In genomic region chr5:17882760-17883488, GRCh38 we compare ENCODE assay signal across 17 cellular contexts.
DNase-seq lines count a peak whose midpoint lies in the region; ATAC-seq, FAIRE-seq and TF ChIP-seq lines count a peak whose summit lies in the region.
"Had no signal": no experiment of that assay in that cellular context is flagged by ENCODE, and none has a peak within 500 bp of the region (broad histone marks: within the 10 kb centered on the region; RNA-seq: fewer than 3 reads in every experiment).

No MANE protein-coding gene starts in this region.

- H2BK20ac ChIP-seq in H9 (ENCODE audit: low read depth, low read length, poor library complexity, severe bottlenecking) = no peak overlapping the region

- no peaks in the 10 kb centered on the region for H3K36me3 ChIP-seq in WERI-Rb-1
- no peaks in the 10 kb centered on the region for H3K36me3 ChIP-seq in keratinocyte (ENCODE audit: control insufficient read depth in 2 of 2, extremely low read depth in 1 of 2, insufficient read depth in 2 of 2, low read length in 2 of 2)
- H3K36me3 ChIP-seq in HepG2 (replicated peaks in 1 of 2; ENCODE audit: control insufficient read depth in 1 of 2, insufficient read depth in 2 of 2, low read length in 2 of 2) = no peaks in the 10 kb centered on the region
- H3K36me3 ChIP-seq: neutrophil, spleen had no signal

- H3K4me1 ChIP-seq in H9 (ENCODE audit: insufficient read depth, low read length) (no peaks in the 10 kb centered on the region), keratinocyte (ENCODE audit: control insufficient read depth, extremely low read depth, insufficient read depth, low read length) (peaks cover 19% of the 10 kb centered on the region), HepG2 (ENCODE audit: insufficient read depth, low read length) (no peaks in the 10 kb centered on the region)
- H3K4me1 ChIP-seq: spleen had no signal

- H3K23ac ChIP-seq in H9 (ENCODE audit: insufficient read length, low read depth, low read length) = no peak overlapping the region

- no peak overlapping the region for H4K8ac ChIP-seq in H9 (replicated peaks; ENCODE audit: insufficient read length, low read depth, low read length)

- H2BK120ac ChIP-seq in H9 (ENCODE audit: low read depth, low read length, poor library complexity, severe bottlenecking) = no peak overlapping the region

- peak overlapping the region; percentile 35 for H4K5ac ChIP-seq in H9 (ENCODE audit: insufficient read length, low read depth, low read length)

- H3K56ac ChIP-seq in H9 (ENCODE audit: insufficient read length, low read depth, low read length) = no peak overlapping the region

- H3K14ac ChIP-seq in H9 (ENCODE audit: insufficient read depth, low read length) = no peak overlapping the region

- TF ChIP-seq EP300 in HepG2 (IDR thresholded peaks at IDR 0.05; ENCODE audit: low read depth in 2 of 2, low read length in 2 of 2) (no peak), HepG2 (CRISPR knock-in tag; IDR thresholded peaks at IDR 0.05; ENCODE audit: borderline replicate concordance) (no peak)

- FAIRE-seq in keratinocyte (lab: Jason Lieb, UNC) (peak; percentile 96), HepG2 (lab: Jason Lieb, UNC) (no peak)
- FAIRE-seq: GM18507 had no signal

- H3K4me1 Mint-ChIP-seq in H9 = peaks cover 13 to 15% of the 10 kb centered on the region in 2 experiments
- H3K4me1 Mint-ChIP-seq: CD14-positive monocyte, memory B cell had no signal

- H3K4ac ChIP-seq in H9 (ENCODE audit: low read depth, low read length) = no peak overlapping the region

- BruUV-seq in HepG2 (replicated peaks; lab: Mats Ljungman, UMichigan) = no TSS peak

- POLR2A ChIA-PET in HepG2 (lab: Yijun Ruan, JAX) = no interaction called here

- no peak overlapping the region for H3K9ac ChIP-seq in H9 (ENCODE audit: extremely low read depth, insufficient read length, low read length)
- no peak overlapping the region for H3K9ac ChIP-seq in keratinocyte (ENCODE audit: control insufficient read depth, extremely low read depth, insufficient read depth, low read length)
- no peak overlapping the region for H3K9ac ChIP-seq in HepG2 (ENCODE audit: insufficient read depth, low read depth, low read length)

- WGBS in H9 (ENCODE audit: extremely low coverage, insufficient read length, low lambda C conversion rate) = no CpG with 5 or more reads among the region's 6 CpGs
- 43% methylated on average over 4 of the region's 6 CpGs for WGBS in HepG2 (ENCODE audit: low lambda C conversion rate)

- CTCF ChIA-PET in HepG2 (lab: Yijun Ruan, JAX; ENCODE audit: low intra/inter-chr PET ratio, low total read pairs) = no interaction called here

- H3K27me3 Mint-ChIP-seq in H9 (ENCODE audit: low read depth) = no peaks in the 10 kb centered on the region

- H3K9me1 ChIP-seq in keratinocyte (ENCODE audit: control insufficient read depth, extremely low read depth, insufficient read depth, low read length) = no peaks in the 10 kb centered on the region

- no peaks in the 10 kb centered on the region for H3K79me1 ChIP-seq in H9 (ENCODE audit: insufficient read depth, low read depth, low read length, poor library complexity, severe bottlenecking)

- no peak overlapping the region for H3K4me3 Mint-ChIP-seq in H9
- H3K4me3 Mint-ChIP-seq: activated T-cell treated with anti-CD3 and anti-CD28 coated beads, Interleukin-2, amount 50 U/mL, for 4 hours; CD14-positive monocyte; memory B cell; T-helper 2 cell treated with Interferon-gamma antibody and Interleukin-4, amounts not matched to agents 5 μg/mL and 100 μg/mL, for 36 hours had no signal

- H2AFZ ChIP-seq in H9 (ENCODE audit: low read length) (no peak overlapping the region), keratinocyte (ENCODE audit: control insufficient read depth, low read length) (peak overlapping the region; percentile 75), HepG2 (ENCODE audit: low read length) (no peak overlapping the region)

- no peak overlapping the region for H4K91ac ChIP-seq in H9 (ENCODE audit: insufficient read length, low read depth, low read length)

- DNase-seq in H9 (peak; percentile 83), NCI-H2081 (lab: John Stamatoyannopoulos, UW) (peak; percentile 100), WERI-Rb-1 (peak; percentile 44), keratinocyte (ENCODE audit: low read depth, low spot score) (peak; percentile 80), activated gamma-delta T cell (lab: John Stamatoyannopoulos, UW) (no peak), amniotic stem cell (lab: John Stamatoyannopoulos, UW) (no peak), HepG2 (ENCODE audit: low spot score) (no peak)
- DNase-seq: activated CD4-positive, alpha-beta T cell treated with anti-CD3 and anti-CD28 coated beads for 48 hours; activated T-cell treated with anti-CD3 and anti-CD28 coated beads, Interleukin-2, amount 50 U/mL, for 4 hours; amygdala; spleen had no signal

- H3K9me3 Mint-ChIP-seq in H9 = peaks cover 0 to 5% of the 10 kb centered on the region in 2 experiments; a peak in 3 of 5 replicates
- H3K9me3 Mint-ChIP-seq: memory B cell had no signal

- peak overlapping the region; percentile 21 to 97 (median 88); a peak in 6 of 7 replicates for H3K27ac Mint-ChIP-seq in H9
- H3K27ac Mint-ChIP-seq: CD14-positive monocyte; memory B cell; T-helper 2 cell treated with Interferon-gamma antibody and Interleukin-4, amounts not matched to agents 5 μg/mL and 100 μg/mL, for 36 hours had no signal

- peak overlapping the region; percentile 21 for H3K18ac ChIP-seq in H9 (ENCODE audit: insufficient read length, low read depth, low read length)

- TF ChIP-seq CTCF in H9 (conservative IDR thresholded peaks at IDR 0.05) (peak; percentile 58; the same call in 2 of the 3 replicates), WERI-Rb-1 (IDR thresholded peaks at IDR 0.05; ENCODE audit: low read depth, low read length) (peak; percentile 11; the same call in 1 of the 2 replicates), keratinocyte (optimal IDR thresholded peaks at IDR 0.05 in 1 of 3, IDR thresholded peaks at IDR 0.05 in 1 of 3, conservative IDR thresholded peaks at IDR 0.05 in 1 of 3; ENCODE audit: extremely low read depth in 1 of 3, insufficient read depth in 2 of 3, low read length in 3 of 3) (peak; percentile 41 to 63 (median 54)), HepG2 (CRISPR knock-in tag; IDR thresholded peaks at IDR 0.05) (no peak)

- no peak overlapping the region for H2BK5ac ChIP-seq in H9 (ENCODE audit: insufficient read length, low read length)

- H3K79me2 ChIP-seq in H9 (ENCODE audit: insufficient read depth, low read length) (no peaks in the 10 kb centered on the region), keratinocyte (ENCODE audit: control insufficient read depth, insufficient read depth, low read length) (no peaks in the 10 kb centered on the region), HepG2 (ENCODE audit: insufficient read depth, low read length) (no peaks in the 10 kb centered on the region)

- H3K27ac ChIP-seq in H9 (ENCODE audit: insufficient read length, low read depth, low read length) = no peak overlapping the region
- H3K27ac ChIP-seq in WERI-Rb-1 = no peak overlapping the region
- H3K27ac ChIP-seq in keratinocyte (ENCODE audit: control insufficient read depth, insufficient read depth, low read length) = peak overlapping the region; percentile 57
- H3K27ac ChIP-seq in HepG2 (ENCODE audit: extremely low read length, insufficient read depth, low read length) = no peak overlapping the region
- H3K27ac ChIP-seq: neutrophil, spleen had no signal

- ATAC-seq in HG02884 (IDR thresholded peaks at IDR 0.05; ENCODE audit: unreplicated experiment) (no peak), HepG2 (no peak)
- ATAC-seq: activated T-cell treated with anti-CD3 and anti-CD28 coated beads, Interleukin-2, amount 50 U/mL, for 4 hours had no signal

- peaks cover 5 to 11% (median 7%) of the 10 kb centered on the region in 3 experiments; a peak in 4 of 7 replicates for H3K36me3 Mint-ChIP-seq in H9 (ENCODE audit: insufficient read depth in 1 of 3, low read depth in 3 of 3)
- H3K36me3 Mint-ChIP-seq: CD14-positive monocyte, memory B cell had no signal

- dilution Hi-C loops in keratinocyte (cut with MboI; ENCODE audit: extremely low pct_ligation_motif_present, low sequenced_read_pairs) = no loop called here

- H3K4me3 ChIP-seq in WERI-Rb-1 (ENCODE audit: low read depth, low read length) (no peak overlapping the region), keratinocyte (ENCODE audit: control insufficient read depth in 2 of 3, extremely low read depth in 1 of 3, insufficient read depth in 2 of 3, low read depth in 1 of 3, low read length in 3 of 3) (no peak overlapping the region), HepG2 (replicated peaks in 1 of 3; ENCODE audit: insufficient read depth in 1 of 3, low read depth in 2 of 3, low read length in 3 of 3) (no peak overlapping the region)
- H3K4me3 ChIP-seq: spleen had no signal

- H2AK5ac ChIP-seq in H9 (ENCODE audit: insufficient read length, low read length) = no peak overlapping the region

- no peaks in the 10 kb centered on the region for H3K27me3 ChIP-seq in H9 (ENCODE audit: insufficient read depth, low read length)
- H3K27me3 ChIP-seq in WERI-Rb-1 (ENCODE audit: insufficient read depth, low read depth, severe bottlenecking) = no peaks in the 10 kb centered on the region
- H3K27me3 ChIP-seq in keratinocyte (ENCODE audit: control insufficient read depth, extremely low read depth, insufficient read depth, low read length) = no peaks in the 10 kb centered on the region
- H3K27me3 ChIP-seq in HepG2 (ENCODE audit: control insufficient read depth in 1 of 2, insufficient read depth in 2 of 2, low read length in 2 of 2) = no peaks in the 10 kb centered on the region
- H3K27me3 ChIP-seq: neutrophil, spleen had no signal

- TF ChIP-seq POLR2A in HepG2 (IDR thresholded peaks at IDR 0.05; ENCODE audit: insufficient read depth in 1 of 2, low read depth in 2 of 2, low read length in 2 of 2) = no peak

- intact Hi-C loops in HepG2 (cut with micrococcal nuclease; ENCODE audit: unreplicated experiment) = no loop called here

- H2BK12ac ChIP-seq in H9 (ENCODE audit: insufficient read length, low read depth, low read length) = no peak overlapping the region

- in situ Hi-C loops in HepG2 (cut with HindIII; ENCODE audit: extremely low pct_ligation_motif_present, low pct_unique_long_range_greater_than_20kb) = no loop called here

- H2BK15ac ChIP-seq in H9 (ENCODE audit: low read depth, low read length) = no peak overlapping the region

- no peak overlapping the region for H3T11ph ChIP-seq in H9 (ENCODE audit: low read length)

- no peak for TF ChIP-seq RAD21 in HepG2 (CRISPR knock-in tag; IDR thresholded peaks at IDR 0.05)

- H3K4me2 ChIP-seq in H9 (ENCODE audit: insufficient read depth, insufficient read length, low read length) = no peak overlapping the region
- peak overlapping the region; percentile 27 for H3K4me2 ChIP-seq in keratinocyte (ENCODE audit: control insufficient read depth, extremely low read depth, insufficient read depth, low read depth, low read length)
- H3K4me2 ChIP-seq in HepG2 (ENCODE audit: low read depth, low read length) = no peak overlapping the region

- H3K23me2 ChIP-seq in H9 (ENCODE audit: insufficient read length, low read depth, low read length, poor library complexity, severe bottlenecking) = no peaks in the 10 kb centered on the region

- H3K9me3 ChIP-seq in H9 (ENCODE audit: control insufficient read depth, low read depth, low read length) = no peaks in the 10 kb centered on the region
- no peaks in the 10 kb centered on the region for H3K9me3 ChIP-seq in WERI-Rb-1 (ENCODE audit: severe bottlenecking)
- H3K9me3 ChIP-seq in keratinocyte (ENCODE audit: control insufficient read depth, low read depth, low read length) = no peaks in the 10 kb centered on the region
- peaks cover 83% of the 10 kb centered on the region for H3K9me3 ChIP-seq in HepG2 (ENCODE audit: low read length)
- H3K9me3 ChIP-seq: neutrophil had no signal

- H4K20me1 ChIP-seq in H9 (ENCODE audit: control insufficient read depth, insufficient read depth, insufficient read length) (no peaks in the 10 kb centered on the region), keratinocyte (ENCODE audit: control insufficient read depth, extremely low read depth, insufficient read depth, low read length) (no peaks in the 10 kb centered on the region), HepG2 (ENCODE audit: insufficient read depth, low read length) (no peaks in the 10 kb centered on the region)

Comparison
In these comparisons a context has a peak if more than half of its experiments do, and no peak if none do; other contexts are left out.
1. DNase-seq: peak in H9 (single experiment), NCI-H2081 (2 of 2), WERI-Rb-1 (single experiment) and keratinocyte (single experiment); none in activated gamma-delta T cell (single experiment), amniotic stem cell (single experiment) and HepG2 (single experiment).